ENCODE assay signal across 2 cellular contexts in the genomic region with DNA sequence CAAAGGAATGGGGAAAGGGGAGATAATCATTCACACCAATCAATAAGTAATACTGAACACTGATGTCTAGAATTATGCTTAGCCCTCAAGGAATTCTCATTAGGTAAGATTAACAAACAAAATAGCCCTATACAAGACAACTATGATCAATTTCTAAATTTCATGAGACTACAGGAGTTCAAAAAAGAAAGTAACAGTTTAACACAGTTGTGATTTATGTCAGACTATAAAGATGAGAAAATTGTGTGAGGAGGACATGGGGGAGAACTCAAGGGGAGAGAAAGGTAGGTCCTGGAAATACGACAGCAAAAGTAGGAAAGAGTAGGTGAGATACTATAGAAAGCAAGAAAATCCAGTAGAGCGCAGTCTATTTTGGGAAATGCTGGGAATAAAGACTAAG.
TF ChIP-seq lines count a peak whose summit lies in the region.

No MANE protein-coding gene starts in this region.

TF ChIP-seq in SK-N-SH treated with all-trans-retinoic acid at 6 μM for 48 hours, 23 proteins besides CTCF, POLR2A, EP300 and RAD21 (continued from another document):
- TF ChIP-seq ZNF565 (CRISPR knock-in tag; conservative IDR thresholded peaks at IDR 0.05; ENCODE audit: low read depth) (no peak), ESRRG (CRISPR knock-in tag; IDR thresholded peaks at IDR 0.05) (no peak)

TF ChIP-seq in WTC11, 78 proteins besides CTCF, POLR2A, EP300 and RAD21 (continued from another document):
- TF ChIP-seq NR2C2 (CRISPR knock-in tag; IDR thresholded peaks at IDR 0.05) (no peak), ELF4 (CRISPR knock-in tag; IDR thresholded peaks at IDR 0.05; ENCODE audit: low read depth) (no peak), ZMAT4 (CRISPR knock-in tag; IDR thresholded peaks at IDR 0.05) (no peak), ZNF138 (CRISPR knock-in tag; conservative IDR thresholded peaks at IDR 0.05) (no peak), AFF4 (CRISPR knock-in tag; IDR thresholded peaks at IDR 0.05; ENCODE audit: borderline replicate concordance) (no peak), CDX4 (CRISPR knock-in tag; IDR thresholded peaks at IDR 0.05; ENCODE audit: borderline replicate concordance) (no peak), TCF7 (CRISPR knock-in tag; IDR thresholded peaks at IDR 0.05; ENCODE audit: low read depth) (no peak), JAZF1 (CRISPR knock-in tag; IDR thresholded peaks at IDR 0.05) (no peak), JUN (CRISPR knock-in tag; IDR thresholded peaks at IDR 0.05) (no peak)
- TF ChIP-seq, protein P1, sequence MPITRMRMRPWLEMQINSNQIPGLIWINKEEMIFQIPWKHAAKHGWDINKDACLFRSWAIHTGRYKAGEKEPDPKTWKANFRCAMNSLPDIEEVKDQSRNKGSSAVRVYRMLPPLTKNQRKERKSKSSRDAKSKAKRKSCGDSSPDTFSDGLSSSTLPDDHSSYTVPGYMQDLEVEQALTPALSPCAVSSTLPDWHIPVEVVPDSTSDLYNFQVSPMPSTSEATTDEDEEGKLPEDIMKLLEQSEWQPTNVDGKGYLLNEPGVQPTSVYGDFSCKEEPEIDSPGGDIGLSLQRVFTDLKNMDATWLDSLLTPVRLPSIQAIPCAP (CRISPR knock-in tag; IDR thresholded peaks at IDR 0.05), result no peak
- TF ChIP-seq, protein P2, sequence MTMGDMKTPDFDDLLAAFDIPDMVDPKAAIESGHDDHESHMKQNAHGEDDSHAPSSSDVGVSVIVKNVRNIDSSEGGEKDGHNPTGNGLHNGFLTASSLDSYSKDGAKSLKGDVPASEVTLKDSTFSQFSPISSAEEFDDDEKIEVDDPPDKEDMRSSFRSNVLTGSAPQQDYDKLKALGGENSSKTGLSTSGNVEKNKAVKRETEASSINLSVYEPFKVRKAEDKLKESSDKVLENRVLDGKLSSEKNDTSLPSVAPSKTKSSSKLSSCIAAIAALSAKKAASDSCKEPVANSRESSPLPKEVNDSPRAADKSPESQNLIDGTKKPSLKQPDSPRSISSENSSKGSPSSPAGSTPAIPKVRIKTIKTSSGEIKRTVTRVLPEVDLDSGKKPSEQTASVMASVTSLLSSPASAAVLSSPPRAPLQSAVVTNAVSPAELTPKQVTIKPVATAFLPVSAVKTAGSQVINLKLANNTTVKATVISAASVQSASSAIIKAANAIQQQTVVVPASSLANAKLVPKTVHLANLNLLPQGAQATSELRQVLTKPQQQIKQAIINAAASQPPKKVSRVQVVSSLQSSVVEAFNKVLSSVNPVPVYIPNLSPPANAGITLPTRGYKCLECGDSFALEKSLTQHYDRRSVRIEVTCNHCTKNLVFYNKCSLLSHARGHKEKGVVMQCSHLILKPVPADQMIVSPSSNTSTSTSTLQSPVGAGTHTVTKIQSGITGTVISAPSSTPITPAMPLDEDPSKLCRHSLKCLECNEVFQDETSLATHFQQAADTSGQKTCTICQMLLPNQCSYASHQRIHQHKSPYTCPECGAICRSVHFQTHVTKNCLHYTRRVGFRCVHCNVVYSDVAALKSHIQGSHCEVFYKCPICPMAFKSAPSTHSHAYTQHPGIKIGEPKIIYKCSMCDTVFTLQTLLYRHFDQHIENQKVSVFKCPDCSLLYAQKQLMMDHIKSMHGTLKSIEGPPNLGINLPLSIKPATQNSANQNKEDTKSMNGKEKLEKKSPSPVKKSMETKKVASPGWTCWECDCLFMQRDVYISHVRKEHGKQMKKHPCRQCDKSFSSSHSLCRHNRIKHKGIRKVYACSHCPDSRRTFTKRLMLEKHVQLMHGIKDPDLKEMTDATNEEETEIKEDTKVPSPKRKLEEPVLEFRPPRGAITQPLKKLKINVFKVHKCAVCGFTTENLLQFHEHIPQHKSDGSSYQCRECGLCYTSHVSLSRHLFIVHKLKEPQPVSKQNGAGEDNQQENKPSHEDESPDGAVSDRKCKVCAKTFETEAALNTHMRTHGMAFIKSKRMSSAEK (CRISPR knock-in tag; IDR thresholded peaks at IDR 0.05; ENCODE audit: borderline replicate concordance), result no peak
